Comparison of ENCODE assay signal across 9 cellular contexts in the genomic region with DNA sequence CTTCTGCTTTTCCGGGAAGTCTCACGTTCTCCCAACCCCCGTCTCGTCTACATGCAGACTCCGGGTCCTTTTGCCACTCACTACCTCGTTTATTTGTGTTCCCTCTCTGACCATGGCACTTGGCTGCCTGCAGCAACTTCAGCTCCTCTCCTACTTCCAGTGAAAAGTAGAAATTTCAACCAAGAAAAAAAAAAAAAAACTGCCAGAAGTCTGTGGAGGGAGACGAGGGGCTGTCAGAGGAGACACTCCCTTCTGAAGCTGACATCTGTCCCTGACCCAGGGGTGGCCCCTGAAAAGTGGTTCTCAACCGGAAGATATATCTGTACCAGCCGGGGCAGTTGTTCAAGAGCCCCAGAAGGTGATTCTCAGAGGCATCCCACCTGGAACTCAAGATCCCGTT. TPM values are rescaled to one million over a fixed set of nuclear protein-coding genes. Genes with fewer than 3 reads are reported as not detected.
DNase-seq lines count a peak whose midpoint lies in the region; TF ChIP-seq lines count a peak whose summit lies in the region.
"Had no signal": no experiment of that assay in that cellular context is flagged by ENCODE, and none has a peak within 500 bp of the region (broad histone marks: within the 10 kb centered on the region; RNA-seq: fewer than 3 reads in every experiment).

No MANE protein-coding gene starts in this region.

- CTCF ChIA-PET in Caco-2 (lab: Charles Lee): interaction anchor here (0.6 to 1.1 kb wide), 4 partner anchors 8 to 157 kb away, joined by 3 to 6 read pairs (median 4); no protein-coding TSS in a partner anchor

- H3K9me2 ChIP-seq in neural cell (ENCODE audit: insufficient read depth, low read length): no peaks in the 10 kb centered on the region

- H3K36me3 Mint-ChIP-seq in Caco-2 (ENCODE audit: insufficient read depth, unreplicated experiment): no peaks in the 10 kb centered on the region

- H3K9ac ChIP-seq in HUES64 (ENCODE audit: low read depth, low read length) (no peak overlapping the region), duodenal mucosa (ENCODE audit: low read depth in 1 of 2, low read length in 2 of 2) (peak overlapping the region in 1 of 2 donors; percentile 54), neural cell (ENCODE audit: low read length) (no peak overlapping the region)

- no peaks in the 10 kb centered on the region for H3K27me3 Mint-ChIP-seq in Caco-2 (ENCODE audit: insufficient read depth, unreplicated experiment)

- no peaks in the 10 kb centered on the region for H3K9me3 Mint-ChIP-seq in Caco-2 (ENCODE audit: unreplicated experiment)

- H3K4me1 ChIP-seq in Caco-2: no peaks in the 10 kb centered on the region
- H3K4me1 ChIP-seq in HUES64 (ENCODE audit: insufficient read depth, low read length): 0 out of 2 replicates have a peak, but pooled peaks cover 3% of the 10 kb centered on the region
- peaks cover 0 to 9% of the 10 kb centered on the region in 2 donors for H3K4me1 ChIP-seq in duodenal mucosa (ENCODE audit: control insufficient read depth in 1 of 2, insufficient read depth in 2 of 2, low read length in 2 of 2)

- intact Hi-C loops in Caco-2 (cut with micrococcal nuclease; ENCODE audit: unreplicated experiment): loop anchor here (1.0 to 2.0 kb wide), 3 partner anchors 51 to 145 kb away; no protein-coding TSS in a partner anchor

- no peak overlapping the region for H3K27ac ChIP-seq in HUES64 (ENCODE audit: low read depth, low read length)
- no peak overlapping the region for H3K27ac ChIP-seq in duodenal mucosa (ENCODE audit: low read depth, low read length)
- H3K27ac ChIP-seq in neural cell (ENCODE audit: low read length): no peak overlapping the region

- 49% methylated on average over 10 of the region's 10 CpGs for WGBS in HUES64

- H3K9me3 ChIP-seq in Caco-2: no peaks in the 10 kb centered on the region
- H3K9me3 ChIP-seq in HUES64 (ENCODE audit: insufficient read depth, low read depth, low read length): no peaks in the 10 kb centered on the region
- H3K9me3 ChIP-seq in duodenal mucosa (ENCODE audit: control insufficient read depth in 1 of 2, low read length in 2 of 2): no peaks in the 10 kb centered on the region
- no peaks in the 10 kb centered on the region for H3K9me3 ChIP-seq in neural cell (ENCODE audit: low read length)
- H3K9me3 ChIP-seq: MG63 had no signal

- no peaks in the 10 kb centered on the region for H4K20me1 ChIP-seq in neural cell (ENCODE audit: insufficient read depth)

- DNase-seq in Caco-2 (no peak), hepatic stellate cell (ENCODE audit: low spot score) (no peak), NCI-H1105 treated with DMSO at 0.1 percent for 48 hours (lab: John Stamatoyannopoulos, UW) (no peak), OCI-M1 (lab: John Stamatoyannopoulos, UW) (no peak)
- DNase-seq: cerebellar nuclear complex had no signal

- H3K79me2 ChIP-seq in neural cell (replicated peaks; ENCODE audit: insufficient read depth, low read length): no peaks in the 10 kb centered on the region

- no peak overlapping the region for H3K27ac Mint-ChIP-seq in Caco-2 (ENCODE audit: unreplicated experiment)

- no TSS peak for BruUV-seq in Caco-2 (replicated peaks; lab: Mats Ljungman, UMichigan)

- POLR2A ChIA-PET in Caco-2 (lab: Charles Lee): interaction anchor here (0.6 kb wide), 1 partner anchor 500 kb away, joined by 5 read pairs; no protein-coding TSS in a partner anchor

- no peak for TF ChIP-seq RAD21 in neural cell (conservative IDR thresholded peaks at IDR 0.05)

- H3K4me2 ChIP-seq in neural cell (ENCODE audit: low read length): no peak overlapping the region

- no peaks in the 10 kb centered on the region for H3F3A ChIP-seq in neural cell (ENCODE audit: insufficient read depth, low read length, poor library complexity, severe bottlenecking)

- no peaks in the 10 kb centered on the region for H3K36me3 ChIP-seq in Caco-2 (ENCODE audit: control insufficient read depth, insufficient read depth, low read length)
- H3K36me3 ChIP-seq in HUES64 (ENCODE audit: insufficient read depth, low read length): no peaks in the 10 kb centered on the region
- H3K36me3 ChIP-seq in duodenal mucosa (ENCODE audit: control insufficient read depth in 1 of 2, insufficient read depth in 2 of 2, low read length in 2 of 2): no peaks in the 10 kb centered on the region
- H3K36me3 ChIP-seq in neural cell (ENCODE audit: insufficient read depth, low read length): no peaks in the 10 kb centered on the region
- H3K36me3 ChIP-seq: MG63 had no signal

- TF ChIP-seq EP300 in neural cell (conservative IDR thresholded peaks at IDR 0.05; ENCODE audit: poor library complexity, severe bottlenecking): no peak

- H3K4me3 ChIP-seq in Caco-2 (ENCODE audit: low read depth, low read length) (peak overlapping the region; percentile 42), HUES64 (ENCODE audit: low read length) (peak overlapping the region; percentile 66), duodenal mucosa (ENCODE audit: low read depth in 1 of 2, low read length in 2 of 2) (peak overlapping the region; percentile 43 to 60), neural cell (ENCODE audit: low read length) (peak overlapping the region; percentile 66)
- H3K4me3 ChIP-seq: MG63 had no signal

- TF ChIP-seq CTCF in Caco-2 (IDR thresholded peaks at IDR 0.05; ENCODE audit: insufficient read depth in 1 of 2, low read depth in 1 of 2, low read length in 1 of 2, severe bottlenecking in 1 of 2, unreplicated experiment in 1 of 2) (no peak), neural cell (IDR thresholded peaks at IDR 0.05; ENCODE audit: poor library complexity, severe bottlenecking) (no peak)

- no peak overlapping the region for H2AFZ ChIP-seq in neural cell (ENCODE audit: low read depth, low read length)

- no peaks in the 10 kb centered on the region for H3K4me1 Mint-ChIP-seq in Caco-2 (ENCODE audit: low read depth, unreplicated experiment)

- peak overlapping the region; percentile 93 for H3K4me3 Mint-ChIP-seq in Caco-2 (ENCODE audit: unreplicated experiment)

- H3K27me3 ChIP-seq in Caco-2 (replicated peaks; ENCODE audit: control insufficient read depth, insufficient read depth, low read length) (no peaks in the 10 kb centered on the region), HUES64 (ENCODE audit: insufficient read depth, low read length) (peaks cover 70% of the 10 kb centered on the region), duodenal mucosa (ENCODE audit: control insufficient read depth in 1 of 2, insufficient read depth in 2 of 2, low read length in 2 of 2) (peaks cover 8 to 10% of the 10 kb centered on the region in 2 donors), neural cell (ENCODE audit: insufficient read depth, low read depth, low read length) (peaks cover 59% of the 10 kb centered on the region)

TF ChIP-seq in neural cell, 6 proteins besides CTCF, POLR2A, EP300 and RAD21:
- TF ChIP-seq EZH2 (IDR thresholded peaks at IDR 0.05; ENCODE audit: borderline replicate concordance, insufficient read depth, low read length, poor library complexity, severe bottlenecking) (no peak), MXI1 (conservative IDR thresholded peaks at IDR 0.05; ENCODE audit: poor library complexity, severe bottlenecking) (no peak), POLR2AphosphoS5 (IDR thresholded peaks at IDR 0.05) (no peak), TAF1 (IDR thresholded peaks at IDR 0.05; ENCODE audit: low read depth) (no peak), SMC3 (conservative IDR thresholded peaks at IDR 0.05; ENCODE audit: poor library complexity) (no peak)
- TF ChIP-seq, protein P1, sequence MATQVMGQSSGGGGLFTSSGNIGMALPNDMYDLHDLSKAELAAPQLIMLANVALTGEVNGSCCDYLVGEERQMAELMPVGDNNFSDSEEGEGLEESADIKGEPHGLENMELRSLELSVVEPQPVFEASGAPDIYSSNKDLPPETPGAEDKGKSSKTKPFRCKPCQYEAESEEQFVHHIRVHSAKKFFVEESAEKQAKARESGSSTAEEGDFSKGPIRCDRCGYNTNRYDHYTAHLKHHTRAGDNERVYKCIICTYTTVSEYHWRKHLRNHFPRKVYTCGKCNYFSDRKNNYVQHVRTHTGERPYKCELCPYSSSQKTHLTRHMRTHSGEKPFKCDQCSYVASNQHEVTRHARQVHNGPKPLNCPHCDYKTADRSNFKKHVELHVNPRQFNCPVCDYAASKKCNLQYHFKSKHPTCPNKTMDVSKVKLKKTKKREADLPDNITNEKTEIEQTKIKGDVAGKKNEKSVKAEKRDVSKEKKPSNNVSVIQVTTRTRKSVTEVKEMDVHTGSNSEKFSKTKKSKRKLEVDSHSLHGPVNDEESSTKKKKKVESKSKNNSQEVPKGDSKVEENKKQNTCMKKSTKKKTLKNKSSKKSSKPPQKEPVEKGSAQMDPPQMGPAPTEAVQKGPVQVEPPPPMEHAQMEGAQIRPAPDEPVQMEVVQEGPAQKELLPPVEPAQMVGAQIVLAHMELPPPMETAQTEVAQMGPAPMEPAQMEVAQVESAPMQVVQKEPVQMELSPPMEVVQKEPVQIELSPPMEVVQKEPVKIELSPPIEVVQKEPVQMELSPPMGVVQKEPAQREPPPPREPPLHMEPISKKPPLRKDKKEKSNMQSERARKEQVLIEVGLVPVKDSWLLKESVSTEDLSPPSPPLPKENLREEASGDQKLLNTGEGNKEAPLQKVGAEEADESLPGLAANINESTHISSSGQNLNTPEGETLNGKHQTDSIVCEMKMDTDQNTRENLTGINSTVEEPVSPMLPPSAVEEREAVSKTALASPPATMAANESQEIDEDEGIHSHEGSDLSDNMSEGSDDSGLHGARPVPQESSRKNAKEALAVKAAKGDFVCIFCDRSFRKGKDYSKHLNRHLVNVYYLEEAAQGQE (IDR thresholded peaks at IDR 0.05; ENCODE audit: borderline replicate concordance): no peak

RNA-seq across cellular contexts. Expression of a gene that starts 0.7 kb away (rescaled TPM):
- total RNA-seq in Caco-2 (2022): 28.3 and 28.6 TPM in 2 replicates
- polyA plus RNA-seq in HUES64 (2013, experiment 1 of 2): 3.6 TPM
- polyA plus RNA-seq in HUES64 (2013, experiment 2 of 2): 3.2 TPM
- polyA plus RNA-seq in neural cell: 0.38 and 0.42 TPM in 2 replicates
- polyA minus RNA-seq in neural cell: 0.73 and 1.3 TPM in 2 replicates
